ENCODE assay signal across 8 cellular contexts in genomic region chr19:2032296-2032941, GRCh38. TPM values are rescaled to one million over a fixed set of nuclear protein-coding genes. Genes with fewer than 3 reads are reported as not detected.
A peak's percentile ranks its signal among the peaks of the same experiment; 100 is the strongest.
DNase-seq lines count a peak whose midpoint lies in the region; ATAC-seq, FAIRE-seq and TF ChIP-seq lines count a peak whose summit lies in the region.

No MANE protein-coding gene starts in this region.

- no peak for TF ChIP-seq CTCF in brain (conservative IDR thresholded peaks at IDR 0.05)
- no peak for TF ChIP-seq CTCF in GM23338 (conservative IDR thresholded peaks at IDR 0.05; ENCODE audit: low read depth in 2 of 2)

- no peaks in the 10 kb centered on the region for H3K9me3 ChIP-seq in CD4-positive, CD25-positive, alpha-beta regulatory T cell (ENCODE audit: control insufficient read depth in 2 of 2, low read length in 2 of 2)

- H2AFZ ChIP-seq in GM23338, result no peak overlapping the region

- H3K9me2 ChIP-seq in GM23338 (ENCODE audit: insufficient read depth), result no peaks in the 10 kb centered on the region

- H3F3A ChIP-seq in GM23338 (replicated peaks; ENCODE audit: low read depth), result peaks cover 20% of the 10 kb centered on the region

- no peaks in the 10 kb centered on the region for H3K36me3 ChIP-seq in CD4-positive, CD25-positive, alpha-beta regulatory T cell (ENCODE audit: control insufficient read depth, insufficient read depth, low read length)
- H3K36me3 ChIP-seq in GM23338 (ENCODE audit: insufficient read depth), result no peaks in the 10 kb centered on the region

- H3K9me3 Mint-ChIP-seq in CD4-positive, CD25-positive, alpha-beta regulatory T cell, result peaks cover 0 to 1% (median 0%) of the 10 kb centered on the region in 7 donors
- H3K9me3 Mint-ChIP-seq in brain (peaks cover 0 to 16% (median 5%) of the 10 kb centered on the region in 5 experiments), GM23338 (peaks cover 10% of the 10 kb centered on the region; the same call in 2 of the 3 replicates)

- peaks cover 0 to 36% (median 18%) of the 10 kb centered on the region in 4 donors for H3K4me1 Mint-ChIP-seq in CD4-positive, CD25-positive, alpha-beta regulatory T cell
- H3K4me1 Mint-ChIP-seq in brain (peaks cover 16% of the 10 kb centered on the region), GM23338 (peaks cover 15% of the 10 kb centered on the region; the same call in 2 of the 3 replicates)

- no peaks in the 10 kb centered on the region for H3K27me3 Mint-ChIP-seq in CD4-positive, CD25-positive, alpha-beta regulatory T cell
- H3K27me3 Mint-ChIP-seq in brain (peaks cover 4% of the 10 kb centered on the region), GM23338 (ENCODE audit: insufficient read depth, low read depth, poor library complexity) (peaks cover 16% of the 10 kb centered on the region)

- no peak overlapping the region for H3K4me2 ChIP-seq in GM23338

- intact Hi-C loops in sciatic nerve (cut with DNase I), result no loop called here

- no peaks in the 10 kb centered on the region for H3K36me3 Mint-ChIP-seq in CD4-positive, CD25-positive, alpha-beta regulatory T cell
- H3K36me3 Mint-ChIP-seq in brain (no peaks in the 10 kb centered on the region), GM23338 (ENCODE audit: low read depth) (no peaks in the 10 kb centered on the region; the same call in 2 of the 3 replicates)

- no peak overlapping the region for H3K4me3 ChIP-seq in CD4-positive, CD25-positive, alpha-beta regulatory T cell (ENCODE audit: low read depth, low read length)
- no peak overlapping the region for H3K4me3 ChIP-seq in GM23338

- H4K20me1 ChIP-seq in GM23338 (replicated peaks; ENCODE audit: insufficient read depth), result no peaks in the 10 kb centered on the region

- H3K27ac ChIP-seq in CD4-positive, CD25-positive, alpha-beta regulatory T cell (ENCODE audit: insufficient read depth, low read length, poor library complexity, severe bottlenecking), result peak overlapping the region; percentile 74
- no peak overlapping the region for H3K27ac ChIP-seq in GM23338 (ENCODE audit: low read depth)

- no peaks in the 10 kb centered on the region for H3K27me3 ChIP-seq in CD4-positive, CD25-positive, alpha-beta regulatory T cell (ENCODE audit: control insufficient read depth, insufficient read depth, low read length)
- no peaks in the 10 kb centered on the region for H3K27me3 ChIP-seq in GM23338 (ENCODE audit: insufficient read depth)

- peak overlapping the region; percentile 91 to 97 (median 92) for H3K27ac Mint-ChIP-seq in CD4-positive, CD25-positive, alpha-beta regulatory T cell
- peak overlapping the region; percentile 91 to 95 (median 93) for H3K27ac Mint-ChIP-seq in brain
- no peak overlapping the region for H3K27ac Mint-ChIP-seq in GM23338

- peak; percentile 46 to 51 for ATAC-seq in CD4-positive, CD25-positive, alpha-beta regulatory T cell (ENCODE audit: low read depth in 2 of 2)
- ATAC-seq in sciatic nerve (peak; percentile 91), GM18520 (IDR thresholded peaks at IDR 0.05; ENCODE audit: unreplicated experiment) (no peak), GM23338 (no peak)

- H3K79me2 ChIP-seq in GM23338 (replicated peaks; ENCODE audit: insufficient read depth), result no peaks in the 10 kb centered on the region

- peak overlapping the region; percentile 66 to 83 (median 78) for H3K4me3 Mint-ChIP-seq in CD4-positive, CD25-positive, alpha-beta regulatory T cell
- H3K4me3 Mint-ChIP-seq in brain, result peak overlapping the region in 4 of 5 experiments; percentile 10 to 34 (median 20)
- no peak overlapping the region for H3K4me3 Mint-ChIP-seq in GM23338

- FAIRE-seq in RCC 7860 (lab: Jason Lieb, UNC), result peak; percentile 85

- peaks cover 38% of the 10 kb centered on the region for H3K4me1 ChIP-seq in CD4-positive, CD25-positive, alpha-beta regulatory T cell (ENCODE audit: control insufficient read depth, insufficient read depth, low read length, poor library complexity, severe bottlenecking)
- H3K4me1 ChIP-seq in GM23338 (ENCODE audit: insufficient read depth), result no peaks in the 10 kb centered on the region; the same call in 1 of the 2 replicates

- DNase-seq in CD4-positive, CD25-positive, alpha-beta regulatory T cell, result peak in 1 of 3 donors; percentile 82
- DNase-seq in HUDEP-2 (lab: John Stamatoyannopoulos, UW; ENCODE audit: unreplicated experiment in 76 of 76), result peak in 71 of 76 experiments; percentile 50 to 95 (median 88)
- DNase-seq in RCC 7860 (ENCODE audit: low spot score), result peak; percentile 94
- peak; percentile 94 to 96 for DNase-seq in hippocampal formation (lab: John Stamatoyannopoulos, UW)
- peak; percentile 96 for DNase-seq in sciatic nerve (ENCODE audit: low spot score)
- DNase-seq in GM23338 (ENCODE audit: low spot score), result no peak

TF ChIP-seq in GM23338, 12 proteins besides CTCF, POLR2A, EP300 and RAD21 (continues in another document):
- TF ChIP-seq EZH2phosphoT487 (IDR thresholded peaks at IDR 0.05; ENCODE audit: unreplicated experiment) (no peak), ZNF114 (CRISPR knock-in tag; IDR thresholded peaks at IDR 0.05) (no peak), JUNB (IDR thresholded peaks at IDR 0.05; ENCODE audit: unreplicated experiment) (no peak), NANOG (IDR thresholded peaks at IDR 0.05; ENCODE audit: borderline replicate concordance) (no peak), CREB1 (CRISPR knock-in tag; IDR thresholded peaks at IDR 0.05; ENCODE audit: low read depth) (no peak), REST (IDR thresholded peaks at IDR 0.05; ENCODE audit: unreplicated experiment) (no peak), ZNF331 (CRISPR knock-in tag; IDR thresholded peaks at IDR 0.05; ENCODE audit: low read depth) (no peak), POLR2AphosphoS5 (IDR thresholded peaks at IDR 0.05; ENCODE audit: low read depth) (no peak), STAT1 (IDR thresholded peaks at IDR 0.05; ENCODE audit: unreplicated experiment) (no peak), EZH2 (IDR thresholded peaks at IDR 0.05; ENCODE audit: low read depth, unreplicated experiment) (no peak), ETS1 (IDR thresholded peaks at IDR 0.05) (no peak)

RNA-seq across cellular contexts. Expression of gene BTBD2, which starts 16.9 kb away (rescaled TPM):
- 58.6 TPM for total RNA-seq in CD4-positive, CD25-positive, alpha-beta regulatory T cell
- 1 to 10 TPM; 3.2 to 5.4 (median 4.7) TPM for polyA plus RNA-seq in CD4-positive, CD25-positive, alpha-beta regulatory T cell
- polyA plus RNA-seq in brain (ENCODE audit: insufficient read depth, low read depth, low replicate concordance) (195 TPM), GM23338 (2016; fragmentation: Nextera tagmentation; extraction: Ambion mirVana) (23.8 and 27.2 TPM in 2 replicates)
- total RNA-seq in sciatic nerve, result 65.7 TPM
- total RNA-seq in GM23338 (2014; rRNA removed; shearing (Covaris generic)), result 106 and 130 TPM in 2 replicates

RNA-seq across cellular contexts. Expression of gene MKNK2, which starts 18.6 kb away (rescaled TPM):
- total RNA-seq in CD4-positive, CD25-positive, alpha-beta regulatory T cell, result 340 TPM
- 10 to 100 TPM; 28.7 to 38.2 (median 32.0) TPM for polyA plus RNA-seq in CD4-positive, CD25-positive, alpha-beta regulatory T cell
- polyA plus RNA-seq in brain (ENCODE audit: insufficient read depth, low read depth, low replicate concordance) (64.7 TPM), GM23338 (2016; fragmentation: Nextera tagmentation; extraction: Ambion mirVana) (71.0 and 106 TPM in 2 replicates)
- total RNA-seq in sciatic nerve, result 140 TPM
- total RNA-seq in GM23338 (2014; rRNA removed; shearing (Covaris generic)), result 123 and 159 TPM in 2 replicates

Comparison
In these comparisons a context has a peak if more than half of its experiments do, and no peak if none do; other contexts are left out.
1. ATAC-seq: peak in CD4-positive, CD25-positive, alpha-beta regulatory T cell (2 of 2) and sciatic nerve (single experiment); none in GM18520 (single experiment) and GM23338 (single experiment).